ENCODE assay signal across 12 cellular contexts in the genomic region with DNA sequence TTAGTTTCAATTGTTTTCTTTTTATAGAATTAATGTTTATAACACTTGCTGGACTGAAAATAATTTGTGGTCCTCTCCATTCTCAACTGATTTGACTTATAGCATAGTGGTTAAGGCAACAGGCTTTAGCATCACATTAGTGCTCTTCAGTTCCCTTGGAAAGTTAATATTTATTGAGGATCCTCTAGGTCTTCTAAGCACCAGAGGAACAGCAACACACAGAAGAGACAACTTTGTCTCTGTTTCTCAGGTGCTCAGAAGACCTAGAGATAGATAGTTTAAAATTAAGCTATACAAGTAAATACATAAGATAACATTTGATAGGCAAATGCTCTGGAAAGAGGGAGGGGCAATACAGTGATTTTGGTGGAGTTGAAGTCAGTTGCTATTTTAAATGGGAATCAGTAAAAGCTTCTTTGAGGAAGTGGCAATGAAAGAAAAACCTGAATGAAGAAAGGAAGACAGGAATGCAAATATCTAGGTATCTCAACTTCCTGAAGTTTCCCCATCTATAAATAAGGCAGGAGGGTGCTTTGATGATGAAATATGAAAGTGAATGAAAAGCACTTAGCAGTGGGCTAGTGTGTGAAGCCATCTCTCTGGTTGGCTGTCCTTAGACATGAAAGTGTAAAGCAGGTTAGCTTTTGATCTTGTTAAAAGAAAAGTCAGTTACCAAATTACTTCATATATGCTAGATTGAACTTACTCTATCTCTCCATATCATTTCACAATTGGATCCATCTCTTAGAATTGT. TPM values are rescaled to one million over a fixed set of nuclear protein-coding genes. Genes with fewer than 3 reads are reported as not detected.
DNase-seq lines count a peak whose midpoint lies in the region; ATAC-seq, FAIRE-seq and TF ChIP-seq lines count a peak whose summit lies in the region.
"Had no signal": no experiment of that assay in that cellular context is flagged by ENCODE, and none has a peak within 500 bp of the region (broad histone marks: within the 10 kb centered on the region; RNA-seq: fewer than 3 reads in every experiment).

No MANE protein-coding gene starts in this region.

- peak; percentile 85 for ATAC-seq in GM19324 (IDR thresholded peaks at IDR 0.05; ENCODE audit: low FRiP score, unreplicated experiment)
- ATAC-seq in HG02678 (IDR thresholded peaks at IDR 0.05; ENCODE audit: unreplicated experiment): peak; percentile 88
- ATAC-seq in HG03432 (IDR thresholded peaks at IDR 0.05; ENCODE audit: unreplicated experiment): peak; percentile 96
- ATAC-seq: upper lobe of right lung had no signal

- no peaks in the 10 kb centered on the region for H4K20me1 ChIP-seq in DOHH2 (ENCODE audit: control insufficient read depth, insufficient read depth, low read depth, low read length)

- peaks cover 10% of the 10 kb centered on the region for H3F3A ChIP-seq in DOHH2 (ENCODE audit: control insufficient read depth, insufficient read depth)

- H3K27ac ChIP-seq in DOHH2 (ENCODE audit: low read depth, low read length): no peak overlapping the region
- H3K27ac ChIP-seq in kidney (ENCODE audit: low read depth in 2 of 2, low read length in 2 of 2): no peak overlapping the region
- H3K27ac ChIP-seq: hepatocyte, HL-60, upper lobe of right lung had no signal

- H3K4me1 ChIP-seq in DOHH2 (ENCODE audit: control insufficient read depth, low read length) (peaks cover 34% of the 10 kb centered on the region), kidney (ENCODE audit: control insufficient read depth in 1 of 2, insufficient read depth in 1 of 2, low read depth in 1 of 2, low read length in 2 of 2) (no peaks in the 10 kb centered on the region)
- H3K4me1 ChIP-seq: upper lobe of right lung had no signal

- TF ChIP-seq CTCF in DOHH2 (IDR thresholded peaks at IDR 0.05; ENCODE audit: low read depth, low read length, poor library complexity, severe bottlenecking) (no peak), kidney (IDR thresholded peaks at IDR 0.05; ENCODE audit: borderline replicate concordance, extremely low read depth, insufficient read depth) (no peak)

- no peaks in the 10 kb centered on the region for H3K9me3 Mint-ChIP-seq in activated CD4-positive, alpha-beta T cell treated with anti-CD3 and anti-CD28 coated beads, Interleukin-2, amount 10 ng/mL, durations not matched to agents 24 days and 14 days

- no peaks in the 10 kb centered on the region for H3K36me3 Mint-ChIP-seq in activated CD4-positive, alpha-beta T cell treated with anti-CD3 and anti-CD28 coated beads, Interleukin-2, amount 10 ng/mL, durations not matched to agents 24 days and 14 days (ENCODE audit: low read depth)

- peaks cover 4% of the 10 kb centered on the region for H3K4me1 Mint-ChIP-seq in activated CD4-positive, alpha-beta T cell treated with anti-CD3 and anti-CD28 coated beads, Interleukin-2, amount 10 ng/mL, durations not matched to agents 24 days and 14 days

- peak overlapping the region; percentile 46 for H3K4me2 ChIP-seq in DOHH2 (ENCODE audit: low read length)
- H3K4me2 ChIP-seq: hepatocyte had no signal

- no peak overlapping the region for H3K27ac Mint-ChIP-seq in activated CD4-positive, alpha-beta T cell treated with anti-CD3 and anti-CD28 coated beads, Interleukin-2, amount 10 ng/mL, durations not matched to agents 24 days and 14 days

- FAIRE-seq in kidney (lab: Jason Lieb, UNC): no peak

- DNase-seq in kidney (no peak), iPS-NIHi7 (ENCODE audit: extremely low spot score) (no peak)
- DNase-seq in effector CD4-positive, alpha-beta T cell: no peak
- no peak for DNase-seq in activated CD4-positive, alpha-beta T cell treated with anti-CD3 and anti-CD28 coated beads, Interleukin-2, amount 10 ng/mL, durations not matched to agents 24 days and 14 days
- DNase-seq: effector memory CD4-positive, alpha-beta T cell; upper lobe of right lung had no signal

- H3K9me3 ChIP-seq in DOHH2 (ENCODE audit: control insufficient read depth, insufficient read depth, low read length) (no peaks in the 10 kb centered on the region), kidney (ENCODE audit: control insufficient read depth in 1 of 2, low read length in 2 of 2) (no peaks in the 10 kb centered on the region)
- H3K9me3 ChIP-seq: upper lobe of right lung had no signal

- H3K9me2 ChIP-seq in DOHH2 (replicated peaks; ENCODE audit: control insufficient read depth, low read length): no peaks in the 10 kb centered on the region

- no peaks in the 10 kb centered on the region for H3K27me3 ChIP-seq in DOHH2 (ENCODE audit: control insufficient read depth, low read length)

- no peaks in the 10 kb centered on the region for H3K36me3 ChIP-seq in DOHH2 (ENCODE audit: control insufficient read depth, low read length)
- H3K36me3 ChIP-seq in kidney (ENCODE audit: control insufficient read depth in 1 of 2, insufficient read depth in 2 of 2, low read length in 2 of 2): no peaks in the 10 kb centered on the region
- H3K36me3 ChIP-seq: upper lobe of right lung had no signal

- H3K79me2 ChIP-seq in DOHH2 (ENCODE audit: control insufficient read depth, low read length): no peaks in the 10 kb centered on the region
- H3K79me2 ChIP-seq: hepatocyte had no signal

- no peak overlapping the region for H3K4me3 Mint-ChIP-seq in activated CD4-positive, alpha-beta T cell treated with anti-CD3 and anti-CD28 coated beads, Interleukin-2, amount 10 ng/mL, durations not matched to agents 24 days and 14 days

- H3K4me3 ChIP-seq in DOHH2 (ENCODE audit: low read length) (0 out of 2 replicates have a peak overlapping the region, but pooled peaks have one; percentile 13), kidney (ENCODE audit: low read length in 2 of 2) (no peak overlapping the region)
- H3K4me3 ChIP-seq: hepatocyte, upper lobe of right lung had no signal

- intact Hi-C loops in kidney (cut with DNase I): no loop called here
- intact Hi-C loops in activated CD4-positive, alpha-beta T cell treated with anti-CD3 and anti-CD28 coated beads, Interleukin-2, amount 10 ng/mL, durations not matched to agents 24 days and 14 days (cut with micrococcal nuclease): no loop called here

- peaks cover 47% of the 10 kb centered on the region for H3K27me3 Mint-ChIP-seq in activated CD4-positive, alpha-beta T cell treated with anti-CD3 and anti-CD28 coated beads, Interleukin-2, amount 10 ng/mL, durations not matched to agents 24 days and 14 days

- no peak overlapping the region for H3K9ac ChIP-seq in kidney (ENCODE audit: low read length in 2 of 2)

RNA-seq across cellular contexts. Expression of a gene that starts 7.9 kb away (rescaled TPM):
- not detected for total RNA-seq in kidney
- not detected for polyA plus RNA-seq in kidney (ENCODE audit: insufficient read depth, low read depth, low replicate concordance)
- total RNA-seq in activated CD4-positive, alpha-beta T cell treated with anti-CD3 and anti-CD28 coated beads, Interleukin-2, amount 10 ng/mL, durations not matched to agents 24 days and 14 days: not detected in 2 replicates
- total RNA-seq: upper lobe of right lung had no signal

RNA-seq across cellular contexts. Expression of a gene that starts 15.5 kb away (rescaled TPM):
- total RNA-seq in kidney: 8.0 TPM
- polyA plus RNA-seq in kidney (ENCODE audit: insufficient read depth, low read depth, low replicate concordance): 7.8 TPM
- 0.14 TPM in 1 of 2 replicates, not detected in the other for total RNA-seq in activated CD4-positive, alpha-beta T cell treated with anti-CD3 and anti-CD28 coated beads, Interleukin-2, amount 10 ng/mL, durations not matched to agents 24 days and 14 days
